In genomic region chr17:77959216-77959925, GRCh38 we compare ENCODE assay signal across 8 cellular contexts. TPM values are rescaled to one million over a fixed set of nuclear protein-coding genes. Genes with fewer than 3 reads are reported as not detected.
A peak's percentile ranks its signal among the peaks of the same experiment; 100 is the strongest.
DNase-seq lines count a peak whose midpoint lies in the region; ATAC-seq, FAIRE-seq and TF ChIP-seq lines count a peak whose summit lies in the region.

No MANE protein-coding gene starts in this region.

- no peaks in the 10 kb centered on the region for H3K9me3 Mint-ChIP-seq in activated CD8-positive, alpha-beta memory T cell treated with anti-CD3 and anti-CD28 coated beads, Interleukin-2, amount 10 ng/mL, durations not matched to agents 7 days and 5 days (ENCODE audit: low read depth)

- peak overlapping the region; percentile 96 for H3K9ac ChIP-seq in neural cell (ENCODE audit: low read length)

- peaks cover 53% of the 10 kb centered on the region for H3K79me2 ChIP-seq in neural cell (replicated peaks; ENCODE audit: insufficient read depth, low read length)

- H3K27ac Mint-ChIP-seq in activated CD8-positive, alpha-beta memory T cell treated with anti-CD3 and anti-CD28 coated beads, Interleukin-2, amount 10 ng/mL, durations not matched to agents 7 days and 5 days, result peak overlapping the region; percentile 75

- H3K36me3 ChIP-seq in esophagus muscularis mucosa (no peaks in the 10 kb centered on the region), neural cell (ENCODE audit: insufficient read depth, low read length) (no peaks in the 10 kb centered on the region), urinary bladder (ENCODE audit: insufficient read depth) (no peaks in the 10 kb centered on the region)

- no peak for FAIRE-seq in H54 (lab: Jason Lieb, UNC)

- peaks cover 25% of the 10 kb centered on the region for H4K20me1 ChIP-seq in neural cell (ENCODE audit: insufficient read depth)

- H2AFZ ChIP-seq in neural cell (ENCODE audit: low read depth, low read length), result no peak overlapping the region

- H3K9me3 ChIP-seq in esophagus muscularis mucosa (no peaks in the 10 kb centered on the region), neural cell (ENCODE audit: low read length) (no peaks in the 10 kb centered on the region)

- peaks cover 24% of the 10 kb centered on the region for H3K27me3 Mint-ChIP-seq in activated CD8-positive, alpha-beta memory T cell treated with anti-CD3 and anti-CD28 coated beads, Interleukin-2, amount 10 ng/mL, durations not matched to agents 7 days and 5 days

- H3K9me2 ChIP-seq in neural cell (ENCODE audit: insufficient read depth, low read length), result no peaks in the 10 kb centered on the region

- in situ Hi-C loops in GM13977 (cut with MboI; ENCODE audit: low pct_unique_long_range_greater_than_20kb, low sequenced_read_pairs, unreplicated experiment), result no loop called here

- peak overlapping the region; percentile 68 to 89 (median 84) for H3K4me3 ChIP-seq in esophagus muscularis mucosa
- H3K4me3 ChIP-seq in neural cell (ENCODE audit: low read length), result peak overlapping the region; percentile 86
- peak overlapping the region; percentile 99 for H3K4me3 ChIP-seq in urinary bladder (ENCODE audit: low read depth, low read length)

- peaks cover 47% of the 10 kb centered on the region for H3K4me1 Mint-ChIP-seq in activated CD8-positive, alpha-beta memory T cell treated with anti-CD3 and anti-CD28 coated beads, Interleukin-2, amount 10 ng/mL, durations not matched to agents 7 days and 5 days

- intact Hi-C loops in esophagus muscularis mucosa (cut with DNase I), result no loop called here

- H3F3A ChIP-seq in neural cell (ENCODE audit: insufficient read depth, low read length, poor library complexity, severe bottlenecking), result no peaks in the 10 kb centered on the region

- peak; percentile 64 for DNase-seq in GM13977 (ENCODE audit: low spot score)
- peak; percentile 10 for DNase-seq in M059J (ENCODE audit: low read depth)
- peak; percentile 58 for DNase-seq in activated CD8-positive, alpha-beta memory T cell treated with anti-CD3 and anti-CD28 coated beads, Interleukin-2, amount 10 ng/mL, durations not matched to agents 7 days and 5 days
- DNase-seq in esophagus muscularis mucosa (ENCODE audit: extremely low spot score), result peak; percentile 88
- no peak for DNase-seq in H54 (ENCODE audit: insufficient read length, low spot score)
- DNase-seq in COLO829 (ENCODE audit: low spot score), result no peak

- WGBS in esophagus muscularis mucosa, result under 1% methylated on average over 37 of the region's 75 CpGs
- WGBS in urinary bladder, result under 1% methylated on average over 75 of the region's 75 CpGs

- TF ChIP-seq CTCF in GM13977 (IDR thresholded peaks at IDR 0.05; ENCODE audit: extremely low read depth, insufficient read depth, missing control alignments) (no peak), esophagus muscularis mucosa (IDR thresholded peaks at IDR 0.05) (no peak), neural cell (IDR thresholded peaks at IDR 0.05; ENCODE audit: poor library complexity, severe bottlenecking) (no peak)

- ATAC-seq in activated CD8-positive, alpha-beta memory T cell treated with anti-CD3 and anti-CD28 coated beads, Interleukin-2, amount 10 ng/mL, durations not matched to agents 7 days and 5 days, result no peak

- peak overlapping the region; percentile 80 for H3K4me3 Mint-ChIP-seq in activated CD8-positive, alpha-beta memory T cell treated with anti-CD3 and anti-CD28 coated beads, Interleukin-2, amount 10 ng/mL, durations not matched to agents 7 days and 5 days

- H3K27ac ChIP-seq in esophagus muscularis mucosa (replicated peaks in 1 of 4) (peak overlapping the region; percentile 84 to 96 (median 92)), neural cell (ENCODE audit: low read length) (peak overlapping the region; percentile 94), urinary bladder (ENCODE audit: low read depth) (peak overlapping the region; percentile 71)

- H3K4me1 ChIP-seq in esophagus muscularis mucosa (peaks cover 37 to 58% (median 51%) of the 10 kb centered on the region in 4 donors), urinary bladder (ENCODE audit: insufficient read depth) (peaks cover 2% of the 10 kb centered on the region)

- no peak for TF ChIP-seq RAD21 in neural cell (conservative IDR thresholded peaks at IDR 0.05)

- TF ChIP-seq POLR2A in esophagus muscularis mucosa (IDR thresholded peaks at IDR 0.05; ENCODE audit: low read depth), result no peak
- TF ChIP-seq POLR2A in H54 (IDR thresholded peaks at IDR 0.05; ENCODE audit: low read depth, low read length), result no peak

- peaks cover 9% of the 10 kb centered on the region for H3K36me3 Mint-ChIP-seq in activated CD8-positive, alpha-beta memory T cell treated with anti-CD3 and anti-CD28 coated beads, Interleukin-2, amount 10 ng/mL, durations not matched to agents 7 days and 5 days

- CTCF ChIA-PET in activated CD8-positive, alpha-beta memory T cell treated with anti-CD3 and anti-CD28 coated beads, Interleukin-2, amount 10 ng/mL, durations not matched to agents 7 days and 5 days (lab: Charles Lee), result interaction anchor here (0.7 to 2.6 kb wide), 4 partner anchors 67 to 417 kb away, joined by 3 to 14 read pairs (median 4); no protein-coding TSS in a partner anchor

- H3K27me3 ChIP-seq in esophagus muscularis mucosa (no peaks in the 10 kb centered on the region), neural cell (ENCODE audit: insufficient read depth, low read depth, low read length) (no peaks in the 10 kb centered on the region)

- H3K4me2 ChIP-seq in neural cell (ENCODE audit: low read length), result peak overlapping the region; percentile 81

- no peak for TF ChIP-seq EP300 in esophagus muscularis mucosa (IDR thresholded peaks at IDR 0.05)
- no peak for TF ChIP-seq EP300 in neural cell (conservative IDR thresholded peaks at IDR 0.05; ENCODE audit: poor library complexity, severe bottlenecking)

TF ChIP-seq in neural cell, 6 proteins besides CTCF, POLR2A, EP300 and RAD21:
- TF ChIP-seq MXI1 (conservative IDR thresholded peaks at IDR 0.05; ENCODE audit: poor library complexity, severe bottlenecking), result no peak
- TF ChIP-seq TAF1 (IDR thresholded peaks at IDR 0.05; ENCODE audit: low read depth), result peak; percentile 19

RNA-seq across cellular contexts. Expression of gene TNRC6C, which starts 0.9 kb away (rescaled TPM):
- total RNA-seq in M059J (2014; rRNA removed; shearing (Covaris generic)), result 2.8 and 3.2 TPM in 2 replicates
- 10 to 100 TPM; 24.9 to 39.3 TPM for total RNA-seq in activated CD8-positive, alpha-beta memory T cell treated with anti-CD3 and anti-CD28 coated beads, Interleukin-2, amount 10 ng/mL, durations not matched to agents 7 days and 5 days
- 10 to 100 TPM; 21.4 to 31.6 (median 29.0) TPM for total RNA-seq in esophagus muscularis mucosa
- polyA plus RNA-seq in neural cell, result 15.4 and 17.2 TPM in 2 replicates
- polyA minus RNA-seq in neural cell, result 71.6 and 75.0 TPM in 2 replicates
- total RNA-seq in urinary bladder, result 17.8 TPM
- 7.1 TPM for polyA plus RNA-seq in urinary bladder

Comparison
In these comparisons a context has a peak if more than half of its experiments do, and no peak if none do; other contexts are left out.
1. DNase-seq: peak in GM13977 (single experiment), M059J (single experiment), activated CD8-positive, alpha-beta memory T cell treated with anti-CD3 and anti-CD28 coated beads, Interleukin-2, amount 10 ng/mL, durations not matched to agents 7 days and 5 days (single experiment) and esophagus muscularis mucosa (single experiment); none in H54 (single experiment) and COLO829 (single experiment).
2. Peak in every context shown above with its lines, with median percentiles within 50 percentile points of each other: H3K27ac ChIP-seq and H3K4me3 ChIP-seq.